Comparison of ENCODE assay signal across 20 cellular contexts in genomic region chr4:26931961-26932360, GRCh38.
"Had no signal": no experiment of that assay in that cellular context is flagged by ENCODE, and none has a peak within 500 bp of the region (broad histone marks: within the 10 kb centered on the region; RNA-seq: fewer than 3 reads in every experiment).

No MANE protein-coding gene starts in this region.

- H3K27ac ChIP-seq: breast epithelium, epithelial cell of prostate, VCaP had no signal

- ATAC-seq: activated T-helper 17 cell treated with anti-CD3 and anti-CD28 coated beads, Interleukin-2, amount 50 U/mL, for 72 hours; effector memory CD8-positive, alpha-beta T cell; natural killer cell treated with Interleukin-12 subunit alpha and Interleukin-12 subunit beta and Interleukin-15 and Interleukin-18, amount 100 ng/mL, for 72 hours had no signal

- H3K4me3 ChIP-seq: breast epithelium had no signal

- H3K36me3 ChIP-seq: breast epithelium had no signal

- DNase-seq: activated CD4-positive, alpha-beta T cell treated with anti-CD3 and anti-CD28 coated beads for 1 hour; activated CD4-positive, alpha-beta T cell treated with anti-CD3 and anti-CD28 coated beads, Interleukin-2, amount 50 U/mL, for 4 hours; activated naive CD4-positive, alpha-beta T cell treated with Interleukin-2 at 50 U/mL for 16 hours; aorta; cerebellar nuclear complex; dermis blood vessel endothelial cell; effector memory CD8-positive, alpha-beta T cell; hippocampal formation; mesendoderm; nucleus accumbens; posterior cingulate gyrus; retina; stimulated activated CD4-positive, alpha-beta T cell treated with anti-CD3 and anti-CD28 coated beads, Interleukin-4, amount 100 ng/mL, for 1 hour; stimulated activated naive CD4-positive, alpha-beta T cell; trophoblast cell had no signal

- H3K4me1 ChIP-seq: breast epithelium had no signal

- H3K27me3 ChIP-seq: breast epithelium had no signal

- H3K9me3 ChIP-seq: breast epithelium had no signal
